ENCODE assay signal across 8 cellular contexts in genomic region chr11:125591659-125592304, GRCh38. TPM values are rescaled to one million over a fixed set of nuclear protein-coding genes. Genes with fewer than 3 reads are reported as not detected.
DNase-seq lines count a peak whose midpoint lies in the region; ATAC-seq, FAIRE-seq and TF ChIP-seq lines count a peak whose summit lies in the region.

No MANE protein-coding gene starts in this region.

- H3K27me3 Mint-ChIP-seq in GM23338 (ENCODE audit: insufficient read depth, low read depth, poor library complexity) = peaks cover 3% of the 10 kb centered on the region
- H3K27me3 Mint-ChIP-seq in activated CD8-positive, alpha-beta T cell treated with anti-CD3 and anti-CD28 coated beads, Interleukin-2, amount 10 ng/mL, durations not matched to agents 7 days and 5 days (ENCODE audit: low read depth) = no peaks in the 10 kb centered on the region

- H3K79me2 ChIP-seq in GM23338 (replicated peaks; ENCODE audit: insufficient read depth) (peaks cover 39% of the 10 kb centered on the region), endothelial cell of umbilical vein (ENCODE audit: control insufficient read depth, insufficient read depth, low read length) (peaks cover 41% of the 10 kb centered on the region)

- no peak for TF ChIP-seq CTCF in GM23338 (conservative IDR thresholded peaks at IDR 0.05; ENCODE audit: low read depth in 2 of 2)
- TF ChIP-seq CTCF in endothelial cell of umbilical vein (IDR thresholded peaks at IDR 0.05; ENCODE audit: extremely low read depth in 1 of 2, insufficient read depth in 1 of 2, low read depth in 1 of 2, low read length in 2 of 2) = no peak
- TF ChIP-seq CTCF in suprapubic skin (IDR thresholded peaks at IDR 0.05) = no peak

- peaks cover 14% of the 10 kb centered on the region; the same call in 1 of the 2 replicates for H4K20me1 ChIP-seq in GM23338 (replicated peaks; ENCODE audit: insufficient read depth)
- H4K20me1 ChIP-seq in endothelial cell of umbilical vein (replicated peaks; ENCODE audit: control insufficient read depth, extremely low read depth, insufficient read depth, low read length) = no peaks in the 10 kb centered on the region

- WGBS in suprapubic skin = under 1% methylated on average over 28 of the region's 29 CpGs

- peaks cover 8% of the 10 kb centered on the region for H3K36me3 Mint-ChIP-seq in GM23338 (ENCODE audit: low read depth)
- peaks cover 21% of the 10 kb centered on the region for H3K36me3 Mint-ChIP-seq in activated CD8-positive, alpha-beta T cell treated with anti-CD3 and anti-CD28 coated beads, Interleukin-2, amount 10 ng/mL, durations not matched to agents 7 days and 5 days (ENCODE audit: low read depth)

- POLR2A ChIA-PET in activated CD8-positive, alpha-beta T cell treated with anti-CD3 and anti-CD28 coated beads, Interleukin-2, amount 10 ng/mL, durations not matched to agents 7 days and 5 days (lab: Charles Lee) = interaction anchor here (0.5 to 3.8 kb wide), 11 partner anchors 9 to 296 kb away, joined by 3 to 32 read pairs (median 3); partner anchors contain the start of genes CHEK1, EI24 and HYLS1
- POLR2A ChIA-PET in endothelial cell of umbilical vein (lab: Charles Lee) = interaction anchor here (1.0 to 2.0 kb wide), 3 partner anchors 22 to 52 kb away, joined by 3 to 8 read pairs (median 7); partner anchors contain the start of gene EI24

- H3K27me3 ChIP-seq in GM23338 (ENCODE audit: insufficient read depth) (no peaks in the 10 kb centered on the region), endothelial cell of umbilical vein (ENCODE audit: control insufficient read depth in 2 of 2, insufficient read depth in 2 of 2, low read length in 2 of 2) (no peaks in the 10 kb centered on the region), muscle layer of duodenum (ENCODE audit: low read depth, low read length) (no peaks in the 10 kb centered on the region), suprapubic skin (no peaks in the 10 kb centered on the region)

- H3K36me3 ChIP-seq in GM23338 (ENCODE audit: insufficient read depth) = 0 out of 2 replicates have a peak, but pooled peaks cover 3% of the 10 kb centered on the region
- H3K36me3 ChIP-seq in endothelial cell of umbilical vein (ENCODE audit: control insufficient read depth in 2 of 2, extremely low read depth in 1 of 2, insufficient read depth in 2 of 2, low read length in 2 of 2) = no peaks in the 10 kb centered on the region
- H3K36me3 ChIP-seq in muscle layer of duodenum (ENCODE audit: control insufficient read depth in 1 of 2, insufficient read depth in 2 of 2, low read length in 2 of 2) = peaks cover 0 to 11% of the 10 kb centered on the region in 2 donors
- H3K36me3 ChIP-seq in suprapubic skin = no peaks in the 10 kb centered on the region

- dilution Hi-C loops in endothelial cell of umbilical vein (cut with MboI; ENCODE audit: extremely low pct_ligation_motif_present, low sequenced_read_pairs) = no loop called here

- intact Hi-C loops in endothelial cell of umbilical vein (cut with micrococcal nuclease) = loop anchor here (1.0 to 10.0 kb wide), 7 partner anchors 22 to 697 kb away; partner anchors contain the start of genes CHEK1, EI24, FAM118B and ROBO4

- H3K9me2 ChIP-seq in GM23338 (ENCODE audit: insufficient read depth) = no peaks in the 10 kb centered on the region

- H3K4me3 Mint-ChIP-seq in GM23338 = peak overlapping the region; percentile 92
- H3K4me3 Mint-ChIP-seq in activated CD8-positive, alpha-beta T cell treated with anti-CD3 and anti-CD28 coated beads, Interleukin-2, amount 10 ng/mL, durations not matched to agents 7 days and 5 days = peak overlapping the region; percentile 93

- TSS peak; percentile 97 for BruUV-seq in endothelial cell of umbilical vein (replicated peaks; lab: Mats Ljungman, UMichigan)

- H2AFZ ChIP-seq in GM23338 = peak overlapping the region; percentile 94
- peak overlapping the region; percentile 38 for H2AFZ ChIP-seq in endothelial cell of umbilical vein (ENCODE audit: low read depth, low read length)

- H3K4me2 ChIP-seq in GM23338 (peak overlapping the region; percentile 81), endothelial cell of umbilical vein (ENCODE audit: insufficient read depth, low read length) (peak overlapping the region; percentile 73)

- 0 out of 2 replicates have a peak, but pooled peaks cover 2% of the 10 kb centered on the region for H3F3A ChIP-seq in GM23338 (replicated peaks; ENCODE audit: low read depth)

- H3K9me3 Mint-ChIP-seq in GM23338 = no peaks in the 10 kb centered on the region
- H3K9me3 Mint-ChIP-seq in activated CD8-positive, alpha-beta T cell treated with anti-CD3 and anti-CD28 coated beads, Interleukin-2, amount 10 ng/mL, durations not matched to agents 7 days and 5 days (ENCODE audit: insufficient read depth) = no peaks in the 10 kb centered on the region

- H3K9me3 ChIP-seq in endothelial cell of umbilical vein (replicated peaks; ENCODE audit: control insufficient read depth, insufficient read depth, low read length) (no peaks in the 10 kb centered on the region), muscle layer of duodenum (ENCODE audit: control insufficient read depth in 1 of 2, low read length in 2 of 2) (no peaks in the 10 kb centered on the region), suprapubic skin (no peaks in the 10 kb centered on the region)

- H3K9me1 ChIP-seq in endothelial cell of umbilical vein (replicated peaks; ENCODE audit: control insufficient read depth, extremely low read depth, insufficient read depth, low read length) = no peaks in the 10 kb centered on the region

- peak overlapping the region; percentile 97 for H3K27ac Mint-ChIP-seq in GM23338
- peak overlapping the region; percentile 96 for H3K27ac Mint-ChIP-seq in activated CD8-positive, alpha-beta T cell treated with anti-CD3 and anti-CD28 coated beads, Interleukin-2, amount 10 ng/mL, durations not matched to agents 7 days and 5 days

- peak overlapping the region; percentile 64 for H3K4me3 ChIP-seq in GM23338
- H3K4me3 ChIP-seq in endothelial cell of umbilical vein (replicated peaks in 1 of 3; ENCODE audit: insufficient read depth in 1 of 3, low read depth in 1 of 3, low read length in 3 of 3) = peak overlapping the region; percentile 42 to 79 (median 70)
- H3K4me3 ChIP-seq in muscle layer of duodenum (ENCODE audit: low read depth in 1 of 2, low read length in 2 of 2) = peak overlapping the region; percentile 83 to 99
- peak overlapping the region; percentile 89 for H3K4me3 ChIP-seq in suprapubic skin

- H3K27ac ChIP-seq in GM23338 (ENCODE audit: low read depth) = peak overlapping the region; percentile 69
- H3K27ac ChIP-seq in endothelial cell of umbilical vein (ENCODE audit: insufficient read depth, low read depth, low read length) = peak overlapping the region; percentile 79
- peak overlapping the region; percentile 99 for H3K27ac ChIP-seq in muscle layer of duodenum (ENCODE audit: low read length)
- peak overlapping the region; percentile 99 for H3K27ac ChIP-seq in suprapubic skin

- CTCF ChIA-PET in activated CD8-positive, alpha-beta T cell treated with anti-CD3 and anti-CD28 coated beads, Interleukin-2, amount 10 ng/mL, durations not matched to agents 7 days and 5 days (lab: Charles Lee) = interaction anchor here (0.9 to 4.4 kb wide), 8 partner anchors 9 to 78 kb away, joined by 3 to 25 read pairs (median 4); partner anchors contain the start of genes CHEK1 and EI24
- CTCF ChIA-PET in endothelial cell of umbilical vein (lab: Charles Lee) = interaction anchor here (0.6 to 1.1 kb wide), 3 partner anchors 9 to 283 kb away, joined by 3 read pairs; partner anchors contain the start of gene EI24

- peak; percentile 31 for ATAC-seq in GM23338
- ATAC-seq in activated CD8-positive, alpha-beta T cell treated with anti-CD3 and anti-CD28 coated beads, Interleukin-2, amount 10 ng/mL, durations not matched to agents 7 days and 5 days = peak; percentile 23

- FAIRE-seq in GM12891 (lab: Jason Lieb, UNC) = no peak
- peak; percentile 67 for FAIRE-seq in endothelial cell of umbilical vein (lab: Jason Lieb, UNC)

- TF ChIP-seq POLR2A in GM12891 (IDR thresholded peaks at IDR 0.05; ENCODE audit: low read depth, low read length) (peak; percentile 85), endothelial cell of umbilical vein (IDR thresholded peaks at IDR 0.05; ENCODE audit: low read depth, low read length) (peak; percentile 71), suprapubic skin (IDR thresholded peaks at IDR 0.05) (no peak)

- H3K9ac ChIP-seq in endothelial cell of umbilical vein (replicated peaks; ENCODE audit: extremely low read depth, insufficient read depth, low read length) = peak overlapping the region; percentile 93

- DNase-seq in GM12891 (ENCODE audit: insufficient read length, low spot score) (no peak), GM23338 (ENCODE audit: low spot score) (peak; percentile 54), LoVo (ENCODE audit: low spot score) (peak; percentile 16), endothelial cell of umbilical vein (ENCODE audit: low read depth, low spot score) (peak; percentile 70), suprapubic skin (ENCODE audit: low spot score in 2 of 2) (peak in 1 of 2 donors; percentile 70), NCI-H524 (lab: John Stamatoyannopoulos, UW) (no peak)
- DNase-seq in activated CD8-positive, alpha-beta T cell treated with anti-CD3 and anti-CD28 coated beads, Interleukin-2, amount 10 ng/mL, durations not matched to agents 7 days and 5 days = peak; percentile 54

- no peak for TF ChIP-seq EP300 in suprapubic skin (IDR thresholded peaks at IDR 0.05)

- H3K4me1 ChIP-seq in GM23338 (ENCODE audit: insufficient read depth) (0 out of 2 replicates have a peak, but pooled peaks cover 4% of the 10 kb centered on the region), endothelial cell of umbilical vein (ENCODE audit: control insufficient read depth, extremely low read depth, insufficient read depth, low read length) (peaks cover 17% of the 10 kb centered on the region), muscle layer of duodenum (ENCODE audit: control insufficient read depth in 1 of 2, insufficient read depth in 2 of 2, low read length in 2 of 2) (peaks cover 0 to 20% of the 10 kb centered on the region in 2 donors), suprapubic skin (peaks cover 29% of the 10 kb centered on the region)

- H3K4me1 Mint-ChIP-seq in GM23338 = peaks cover 11% of the 10 kb centered on the region
- peaks cover 33% of the 10 kb centered on the region for H3K4me1 Mint-ChIP-seq in activated CD8-positive, alpha-beta T cell treated with anti-CD3 and anti-CD28 coated beads, Interleukin-2, amount 10 ng/mL, durations not matched to agents 7 days and 5 days (ENCODE audit: low read depth)

RNA-seq across cellular contexts. Expression of gene STT3A, which starts 0.9 kb away (rescaled TPM):
- polyA plus RNA-seq in GM12891 (2012; ENCODE audit: low read depth, missing spikeins) = 55.0 TPM
- total RNA-seq in GM23338 (2014; rRNA removed; shearing (Covaris generic)) = 156 TPM in 2 replicates
- polyA plus RNA-seq in GM23338 (2016; fragmentation: Nextera tagmentation; extraction: Ambion mirVana) (91.7 and 92.9 TPM in 2 replicates), endothelial cell of umbilical vein (316 and 362 TPM in 2 replicates)
- total RNA-seq in activated CD8-positive, alpha-beta T cell treated with anti-CD3 and anti-CD28 coated beads, Interleukin-2, amount 10 ng/mL, durations not matched to agents 7 days and 5 days = 100 to 1,000 TPM; 103 to 114 TPM
- total RNA-seq in endothelial cell of umbilical vein (216 and 236 TPM in 2 replicates), suprapubic skin (10 to 100 TPM; 49.5 to 64.8 (median 62.8) TPM)
- polyA plus RNA-seq in endothelial cell of umbilical vein (2011; cell fraction: cytosol; rRNA removed) = 155 and 204 TPM in 2 replicates
- polyA plus RNA-seq in endothelial cell of umbilical vein (2011; cell fraction: nucleus; rRNA removed) = 173 and 181 TPM in 2 replicates
- 237 and 256 TPM in 2 replicates for polyA plus RNA-seq in endothelial cell of umbilical vein (2012)
- 1,347 and 1,527 TPM in 2 replicates for polyA minus RNA-seq in endothelial cell of umbilical vein
- polyA minus RNA-seq in endothelial cell of umbilical vein (2011; cell fraction: cytosol; rRNA and poly(A)+ RNA removed) = 124 TPM
- polyA minus RNA-seq in endothelial cell of umbilical vein (2011; cell fraction: nucleus; rRNA and poly(A)+ RNA removed) = 241 and 437 TPM in 2 replicates

RNA-seq across cellular contexts. Expression of gene EI24, which starts 22.5 kb away (rescaled TPM):
- polyA plus RNA-seq in GM12891 (2012; ENCODE audit: low read depth, missing spikeins) = 35.7 TPM
- 122 and 174 TPM in 2 replicates for total RNA-seq in GM23338 (2014; rRNA removed; shearing (Covaris generic))
- polyA plus RNA-seq in GM23338 (2016; fragmentation: Nextera tagmentation; extraction: Ambion mirVana) (132 and 135 TPM in 2 replicates), endothelial cell of umbilical vein (175 and 192 TPM in 2 replicates)
- 10 to 100 TPM; 45.8 to 46.2 TPM for total RNA-seq in activated CD8-positive, alpha-beta T cell treated with anti-CD3 and anti-CD28 coated beads, Interleukin-2, amount 10 ng/mL, durations not matched to agents 7 days and 5 days
- total RNA-seq in endothelial cell of umbilical vein (115 and 119 TPM in 2 replicates), suprapubic skin (100 to 1,000 TPM in 2 of 4 donors, 10 to 100 TPM in 2; 58.9 to 127 (median 102) TPM)
- 111 and 122 TPM in 2 replicates for polyA plus RNA-seq in endothelial cell of umbilical vein (2011; cell fraction: cytosol; rRNA removed)
- polyA plus RNA-seq in endothelial cell of umbilical vein (2011; cell fraction: nucleus; rRNA removed) = 39.6 and 49.7 TPM in 2 replicates
- 116 and 160 TPM in 2 replicates for polyA plus RNA-seq in endothelial cell of umbilical vein (2012)
- 156 and 172 TPM in 2 replicates for polyA minus RNA-seq in endothelial cell of umbilical vein
- polyA minus RNA-seq in endothelial cell of umbilical vein (2011; cell fraction: cytosol; rRNA and poly(A)+ RNA removed) = 34.1 TPM
- 19.0 and 32.2 TPM in 2 replicates for polyA minus RNA-seq in endothelial cell of umbilical vein (2011; cell fraction: nucleus; rRNA and poly(A)+ RNA removed)

RNA-seq across cellular contexts. Expression of gene CHEK1, which starts 33.2 kb away (rescaled TPM):
- polyA plus RNA-seq in GM12891 (2012; ENCODE audit: low read depth, missing spikeins) = 28.4 TPM
- 96.4 and 102 TPM in 2 replicates for total RNA-seq in GM23338 (2014; rRNA removed; shearing (Covaris generic))
- polyA plus RNA-seq in GM23338 (2016; fragmentation: Nextera tagmentation; extraction: Ambion mirVana) (90.0 and 93.1 TPM in 2 replicates), endothelial cell of umbilical vein (11.8 and 15.0 TPM in 2 replicates)
- 100 to 1,000 TPM; 102 to 106 TPM for total RNA-seq in activated CD8-positive, alpha-beta T cell treated with anti-CD3 and anti-CD28 coated beads, Interleukin-2, amount 10 ng/mL, durations not matched to agents 7 days and 5 days
- total RNA-seq in endothelial cell of umbilical vein (55.6 and 66.1 TPM in 2 replicates), suprapubic skin (1 to 10 TPM; 2.5 to 4.0 (median 3.5) TPM)
- 22.5 and 26.7 TPM in 2 replicates for polyA plus RNA-seq in endothelial cell of umbilical vein (2011; cell fraction: cytosol; rRNA removed)
- polyA plus RNA-seq in endothelial cell of umbilical vein (2011; cell fraction: nucleus; rRNA removed) = 23.5 and 38.8 TPM in 2 replicates
- polyA plus RNA-seq in endothelial cell of umbilical vein (2012) = 34.3 and 57.9 TPM in 2 replicates
- 23.3 and 25.5 TPM in 2 replicates for polyA minus RNA-seq in endothelial cell of umbilical vein
- polyA minus RNA-seq in endothelial cell of umbilical vein (2011; cell fraction: cytosol; rRNA and poly(A)+ RNA removed) = 19.6 TPM
- 38.6 and 58.6 TPM in 2 replicates for polyA minus RNA-seq in endothelial cell of umbilical vein (2011; cell fraction: nucleus; rRNA and poly(A)+ RNA removed)

Comparison
In these comparisons a context has a peak if more than half of its experiments do, and no peak if none do; other contexts are left out.
1. DNase-seq: peak in GM23338 (single experiment), LoVo (single experiment), activated CD8-positive, alpha-beta T cell treated with anti-CD3 and anti-CD28 coated beads, Interleukin-2, amount 10 ng/mL, durations not matched to agents 7 days and 5 days (single experiment) and endothelial cell of umbilical vein (single experiment); none in GM12891 (single experiment) and NCI-H524 (0 of 2).
2. POLR2A ChIP-seq: peak in GM12891 (single experiment) and endothelial cell of umbilical vein (single experiment); none in suprapubic skin (0 of 2).
3. RNA of gene CHEK1, which starts 33.2 kb away (total RNA-seq): 102 to 106 TPM in activated CD8-positive, alpha-beta T cell treated with anti-CD3 and anti-CD28 coated beads, Interleukin-2, amount 10 ng/mL, durations not matched to agents 7 days and 5 days, 96.4 to 102 TPM in GM23338 and 55.6 to 66.1 TPM in endothelial cell of umbilical vein; 2.5 to 4.0 TPM in suprapubic skin; every median in the first group is over 10 times any median in the second.
4. Peak in every context shown above with its lines, with median percentiles within 50 percentile points of each other: H3K27ac ChIP-seq and H3K4me3 ChIP-seq.